Comparison of ENCODE assay signal across 1 cellular context in the genomic region with DNA sequence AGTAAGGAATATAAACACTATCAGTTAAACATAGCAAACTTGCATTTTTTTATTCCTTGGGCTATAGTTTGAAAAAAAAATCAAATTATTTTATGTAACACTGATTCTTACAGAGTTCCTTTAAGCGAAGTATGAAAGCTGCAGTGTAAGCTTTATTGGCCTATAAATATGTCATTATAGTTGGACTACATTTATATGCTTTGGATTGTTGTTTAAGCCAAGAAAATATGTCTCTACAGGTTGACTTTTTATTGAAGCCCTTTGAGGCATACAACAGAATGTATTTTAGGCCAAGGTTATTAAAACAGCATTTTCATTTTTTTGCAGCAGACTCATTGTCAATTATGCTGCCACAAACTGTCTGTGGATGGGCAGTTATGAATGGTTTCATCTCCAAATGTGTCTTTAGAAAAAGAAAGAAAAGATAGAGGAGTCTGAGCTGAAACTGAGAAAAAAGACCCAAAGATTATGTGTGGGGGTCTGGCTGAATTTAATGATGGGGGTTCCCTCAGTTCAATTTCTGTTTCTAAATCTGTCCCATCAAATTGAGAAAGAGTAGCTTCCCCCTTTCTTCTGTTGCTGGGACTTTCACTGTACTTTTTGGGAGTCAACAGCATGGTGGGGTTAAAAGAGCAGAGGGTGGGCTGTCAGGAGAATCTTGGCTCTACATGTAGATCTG.
TF ChIP-seq lines count a peak whose summit lies in the region.

No MANE protein-coding gene starts in this region.

TF ChIP-seq in IMR-90, 13 proteins besides CTCF, POLR2A, EP300 and RAD21:
- TF ChIP-seq, protein P1, sequence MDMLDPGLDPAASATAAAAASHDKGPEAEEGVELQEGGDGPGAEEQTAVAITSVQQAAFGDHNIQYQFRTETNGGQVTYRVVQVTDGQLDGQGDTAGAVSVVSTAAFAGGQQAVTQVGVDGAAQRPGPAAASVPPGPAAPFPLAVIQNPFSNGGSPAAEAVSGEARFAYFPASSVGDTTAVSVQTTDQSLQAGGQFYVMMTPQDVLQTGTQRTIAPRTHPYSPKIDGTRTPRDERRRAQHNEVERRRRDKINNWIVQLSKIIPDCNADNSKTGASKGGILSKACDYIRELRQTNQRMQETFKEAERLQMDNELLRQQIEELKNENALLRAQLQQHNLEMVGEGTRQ (IDR thresholded peaks at IDR 0.05; ENCODE audit: low read depth, low read length): no peak
- TF ChIP-seq MAZ (IDR thresholded peaks at IDR 0.05; ENCODE audit: borderline replicate concordance, low read depth, low read length): no peak
- no peak for TF ChIP-seq MXI1 (IDR thresholded peaks at IDR 0.05; ENCODE audit: borderline replicate concordance, low read depth, low read length)
- TF ChIP-seq NFE2L2 (IDR thresholded peaks at IDR 0.05; ENCODE audit: low read depth, low read length): no peak
- TF ChIP-seq BHLHE40 (IDR thresholded peaks at IDR 0.05; ENCODE audit: low read depth, low read length): no peak
- no peak for TF ChIP-seq MAFK (IDR thresholded peaks at IDR 0.05; ENCODE audit: low read depth, low read length)
- no peak for TF ChIP-seq CHD1 (IDR thresholded peaks at IDR 0.05; ENCODE audit: low read depth, low read length)
- TF ChIP-seq FOS (IDR thresholded peaks at IDR 0.05; ENCODE audit: low read depth, low read length): no peak
- TF ChIP-seq RCOR1 (IDR thresholded peaks at IDR 0.05; ENCODE audit: insufficient replicate concordance, low read length): no peak
- no peak for TF ChIP-seq CEBPB (IDR thresholded peaks at IDR 0.05; ENCODE audit: low read depth, low read length)
- no peak for TF ChIP-seq SMC3 (IDR thresholded peaks at IDR 0.05; ENCODE audit: low read depth, low read length)
- no peak for TF ChIP-seq ELK1 (IDR thresholded peaks at IDR 0.05; ENCODE audit: borderline replicate concordance, low read depth, low read length)
- TF ChIP-seq RFX5 (IDR thresholded peaks at IDR 0.05; ENCODE audit: low read depth, low read length): no peak
